Comparison of ENCODE assay signal across 1 cellular context in the genomic region with DNA sequence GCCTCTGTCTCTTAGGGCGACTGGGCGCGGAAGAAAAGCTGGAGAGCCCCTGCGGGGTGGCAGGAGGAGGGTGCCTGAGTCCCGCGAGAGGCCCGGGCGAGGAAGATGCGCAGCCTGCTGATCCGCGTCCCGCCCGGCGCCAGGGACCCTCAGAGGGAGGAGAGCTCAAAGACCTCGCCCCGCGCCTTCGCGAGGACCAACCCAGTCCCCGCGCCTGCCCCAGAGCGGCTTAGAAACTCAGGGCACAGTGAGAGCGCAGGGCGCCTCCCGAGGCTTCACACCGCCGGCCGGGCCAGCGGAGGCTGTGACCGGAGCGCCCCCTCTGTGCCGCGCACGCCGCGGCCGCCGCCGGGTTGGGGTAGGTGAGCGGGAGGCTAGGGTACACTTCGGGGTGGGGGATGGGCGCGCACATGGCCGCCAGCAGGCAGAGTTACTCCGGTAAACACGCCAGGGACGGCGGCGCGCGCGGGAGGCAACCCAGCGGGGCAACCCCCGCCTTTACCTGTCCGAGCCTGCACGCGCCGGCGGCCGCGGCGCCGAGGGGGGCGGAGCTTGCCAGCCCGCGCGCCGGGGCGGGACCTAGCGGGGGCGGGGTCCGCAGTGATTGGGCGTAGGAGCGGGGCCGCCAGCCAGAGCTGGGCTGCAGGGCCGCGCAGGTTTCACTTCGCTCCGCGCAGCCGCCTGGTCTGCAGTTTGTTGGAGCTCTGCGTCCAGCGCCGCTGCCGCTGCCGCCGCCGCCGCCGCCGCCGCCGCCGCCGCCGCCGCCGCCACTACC.
TF ChIP-seq lines count a peak whose summit lies in the region.

A gene with protein sequence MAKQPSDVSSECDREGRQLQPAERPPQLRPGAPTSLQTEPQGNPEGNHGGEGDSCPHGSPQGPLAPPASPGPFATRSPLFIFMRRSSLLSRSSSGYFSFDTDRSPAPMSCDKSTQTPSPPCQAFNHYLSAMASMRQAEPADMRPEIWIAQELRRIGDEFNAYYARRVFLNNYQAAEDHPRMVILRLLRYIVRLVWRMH (plus strand): TSS at position 662 of the 775 bp plus-strand sequence. CDS start 2,832 bp downstream, outside the sequence.

TF ChIP-seq in HepG2, 621 proteins besides CTCF, POLR2A, EP300 and RAD21 (continued from another document and continues in another):
- TF ChIP-seq ZNF180 (CRISPR knock-in tag; IDR thresholded peaks at IDR 0.05; ENCODE audit: borderline replicate concordance, low read depth) (no peak; the same call in 1 of the 2 replicates), MAF1 (CRISPR knock-in tag; IDR thresholded peaks at IDR 0.05; ENCODE audit: borderline replicate concordance) (peak; percentile 73; the same call in 1 of the 2 replicates), ATF1 (CRISPR knock-in tag; IDR thresholded peaks at IDR 0.05) (no peak), DNMT3B (CRISPR knock-in tag; conservative IDR thresholded peaks at IDR 0.05) (peak; percentile 34), ARHGAP35 (CRISPR knock-in tag; IDR thresholded peaks at IDR 0.05; ENCODE audit: borderline replicate concordance) (peak; percentile 92), TRIM24 (CRISPR knock-in tag; IDR thresholded peaks at IDR 0.05) (peak; percentile 60; the same call in 1 of the 2 replicates), CEBPB (IDR thresholded peaks at IDR 0.05; ENCODE audit: borderline replicate concordance, low read depth, low read length) (no peak), ATM (IDR thresholded peaks at IDR 0.05; ENCODE audit: borderline replicate concordance) (no peak), YEATS4 (CRISPR knock-in tag; IDR thresholded peaks at IDR 0.05; ENCODE audit: borderline replicate concordance) (peak; percentile 100), MIER2 (CRISPR knock-in tag; IDR thresholded peaks at IDR 0.05) (peak; percentile 80), HDAC1 (CRISPR knock-in tag; IDR thresholded peaks at IDR 0.05) (peak; percentile 94), ZNF326 (CRISPR knock-in tag; IDR thresholded peaks at IDR 0.05; ENCODE audit: borderline replicate concordance) (no peak), DR1 (CRISPR knock-in tag; IDR thresholded peaks at IDR 0.05) (peak; percentile 85), ZNF572 (CRISPR knock-in tag; IDR thresholded peaks at IDR 0.05) (no peak), HHEX (CRISPR knock-in tag; IDR thresholded peaks at IDR 0.05) (no peak), STAT5B (CRISPR knock-in tag; IDR thresholded peaks at IDR 0.05) (no peak), SP2 (CRISPR knock-in tag; IDR thresholded peaks at IDR 0.05) (peak; percentile 77), MEIS2 (CRISPR knock-in tag; IDR thresholded peaks at IDR 0.05) (peak; percentile 97), NR1H2 (CRISPR knock-in tag; IDR thresholded peaks at IDR 0.05; ENCODE audit: borderline replicate concordance, low read depth) (peak; percentile 95), KDM5A (IDR thresholded peaks at IDR 0.05; ENCODE audit: borderline replicate concordance, low read length) (no peak), LCORL (IDR thresholded peaks at IDR 0.05) (no peak), LCORL (CRISPR knock-in tag; IDR thresholded peaks at IDR 0.05) (peak; percentile 93), ZBTB8A (CRISPR knock-in tag; IDR thresholded peaks at IDR 0.05; ENCODE audit: borderline replicate concordance, low read depth) (peak; percentile 77; the same call in 1 of the 2 replicates), ZKSCAN1 (IDR thresholded peaks at IDR 0.05; ENCODE audit: low read length) (no peak), CBX1 (IDR thresholded peaks at IDR 0.05; ENCODE audit: low read depth) (peak; percentile 84), ZNF629 (CRISPR knock-in tag; conservative IDR thresholded peaks at IDR 0.05) (peak; percentile 6; the same call in 1 of the 2 replicates), ZFP62 (CRISPR knock-in tag; IDR thresholded peaks at IDR 0.05) (no peak), ZMYM3 (CRISPR knock-in tag; IDR thresholded peaks at IDR 0.05) (peak; percentile 36), FOXA1 (IDR thresholded peaks at IDR 0.05) (no peak), FOXA1 (CRISPR knock-in tag; IDR thresholded peaks at IDR 0.05) (peak; percentile 93), ZNF737 (CRISPR knock-in tag; IDR thresholded peaks at IDR 0.05; ENCODE audit: borderline replicate concordance) (no peak), ATF7-NPFF (CRISPR knock-in tag; IDR thresholded peaks at IDR 0.05; ENCODE audit: low read depth) (peak; percentile 98), SRY (CRISPR knock-in tag; IDR thresholded peaks at IDR 0.05) (peak; percentile 82), MED8 (CRISPR knock-in tag; IDR thresholded peaks at IDR 0.05; ENCODE audit: insufficient replicate concordance) (peak; percentile 81), YY1 (IDR thresholded peaks at IDR 0.05; ENCODE audit: insufficient read depth, insufficient replicate concordance, low read depth, low read length) (peak; percentile 87), ZNF777 (CRISPR knock-in tag; IDR thresholded peaks at IDR 0.05) (peak; percentile 79)
- TF ChIP-seq, protein P1, sequence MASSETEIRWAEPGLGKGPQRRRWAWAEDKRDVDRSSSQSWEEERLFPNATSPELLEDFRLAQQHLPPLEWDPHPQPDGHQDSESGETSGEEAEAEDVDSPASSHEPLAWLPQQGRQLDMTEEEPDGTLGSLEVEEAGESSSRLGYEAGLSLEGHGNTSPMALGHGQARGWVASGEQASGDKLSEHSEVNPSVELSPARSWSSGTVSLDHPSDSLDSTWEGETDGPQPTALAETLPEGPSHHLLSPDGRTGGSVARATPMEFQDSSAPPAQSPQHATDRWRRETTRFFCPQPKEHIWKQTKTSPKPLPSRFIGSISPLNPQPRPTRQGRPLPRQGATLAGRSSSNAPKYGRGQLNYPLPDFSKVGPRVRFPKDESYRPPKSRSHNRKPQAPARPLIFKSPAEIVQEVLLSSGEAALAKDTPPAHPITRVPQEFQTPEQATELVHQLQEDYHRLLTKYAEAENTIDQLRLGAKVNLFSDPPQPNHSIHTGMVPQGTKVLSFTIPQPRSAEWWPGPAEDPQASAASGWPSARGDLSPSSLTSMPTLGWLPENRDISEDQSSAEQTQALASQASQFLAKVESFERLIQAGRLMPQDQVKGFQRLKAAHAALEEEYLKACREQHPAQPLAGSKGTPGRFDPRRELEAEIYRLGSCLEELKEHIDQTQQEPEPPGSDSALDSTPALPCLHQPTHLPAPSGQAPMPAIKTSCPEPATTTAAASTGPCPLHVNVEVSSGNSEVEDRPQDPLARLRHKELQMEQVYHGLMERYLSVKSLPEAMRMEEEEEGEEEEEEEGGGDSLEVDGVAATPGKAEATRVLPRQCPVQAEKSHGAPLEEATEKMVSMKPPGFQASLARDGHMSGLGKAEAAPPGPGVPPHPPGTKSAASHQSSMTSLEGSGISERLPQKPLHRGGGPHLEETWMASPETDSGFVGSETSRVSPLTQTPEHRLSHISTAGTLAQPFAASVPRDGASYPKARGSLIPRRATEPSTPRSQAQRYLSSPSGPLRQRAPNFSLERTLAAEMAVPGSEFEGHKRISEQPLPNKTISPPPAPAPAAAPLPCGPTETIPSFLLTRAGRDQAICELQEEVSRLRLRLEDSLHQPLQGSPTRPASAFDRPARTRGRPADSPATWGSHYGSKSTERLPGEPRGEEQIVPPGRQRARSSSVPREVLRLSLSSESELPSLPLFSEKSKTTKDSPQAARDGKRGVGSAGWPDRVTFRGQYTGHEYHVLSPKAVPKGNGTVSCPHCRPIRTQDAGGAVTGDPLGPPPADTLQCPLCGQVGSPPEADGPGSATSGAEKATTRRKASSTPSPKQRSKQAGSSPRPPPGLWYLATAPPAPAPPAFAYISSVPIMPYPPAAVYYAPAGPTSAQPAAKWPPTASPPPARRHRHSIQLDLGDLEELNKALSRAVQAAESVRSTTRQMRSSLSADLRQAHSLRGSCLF (CRISPR knock-in tag; IDR thresholded peaks at IDR 0.05; ENCODE audit: borderline replicate concordance) = no peak
- TF ChIP-seq, protein P2, sequence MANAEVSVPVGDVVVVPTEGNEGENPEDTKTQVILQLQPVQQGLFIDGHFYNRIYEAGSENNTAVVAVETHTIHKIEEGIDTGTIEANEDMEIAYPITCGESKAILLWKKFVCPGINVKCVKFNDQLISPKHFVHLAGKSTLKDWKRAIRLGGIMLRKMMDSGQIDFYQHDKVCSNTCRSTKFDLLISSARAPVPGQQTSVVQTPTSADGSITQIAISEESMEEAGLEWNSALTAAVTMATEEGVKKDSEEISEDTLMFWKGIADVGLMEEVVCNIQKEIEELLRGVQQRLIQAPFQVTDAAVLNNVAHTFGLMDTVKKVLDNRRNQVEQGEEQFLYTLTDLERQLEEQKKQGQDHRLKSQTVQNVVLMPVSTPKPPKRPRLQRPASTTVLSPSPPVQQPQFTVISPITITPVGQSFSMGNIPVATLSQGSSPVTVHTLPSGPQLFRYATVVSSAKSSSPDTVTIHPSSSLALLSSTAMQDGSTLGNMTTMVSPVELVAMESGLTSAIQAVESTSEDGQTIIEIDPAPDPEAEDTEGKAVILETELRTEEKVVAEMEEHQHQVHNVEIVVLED (CRISPR knock-in tag; IDR thresholded peaks at IDR 0.05; ENCODE audit: borderline replicate concordance) = peak; percentile 89
- TF ChIP-seq, protein P3, sequence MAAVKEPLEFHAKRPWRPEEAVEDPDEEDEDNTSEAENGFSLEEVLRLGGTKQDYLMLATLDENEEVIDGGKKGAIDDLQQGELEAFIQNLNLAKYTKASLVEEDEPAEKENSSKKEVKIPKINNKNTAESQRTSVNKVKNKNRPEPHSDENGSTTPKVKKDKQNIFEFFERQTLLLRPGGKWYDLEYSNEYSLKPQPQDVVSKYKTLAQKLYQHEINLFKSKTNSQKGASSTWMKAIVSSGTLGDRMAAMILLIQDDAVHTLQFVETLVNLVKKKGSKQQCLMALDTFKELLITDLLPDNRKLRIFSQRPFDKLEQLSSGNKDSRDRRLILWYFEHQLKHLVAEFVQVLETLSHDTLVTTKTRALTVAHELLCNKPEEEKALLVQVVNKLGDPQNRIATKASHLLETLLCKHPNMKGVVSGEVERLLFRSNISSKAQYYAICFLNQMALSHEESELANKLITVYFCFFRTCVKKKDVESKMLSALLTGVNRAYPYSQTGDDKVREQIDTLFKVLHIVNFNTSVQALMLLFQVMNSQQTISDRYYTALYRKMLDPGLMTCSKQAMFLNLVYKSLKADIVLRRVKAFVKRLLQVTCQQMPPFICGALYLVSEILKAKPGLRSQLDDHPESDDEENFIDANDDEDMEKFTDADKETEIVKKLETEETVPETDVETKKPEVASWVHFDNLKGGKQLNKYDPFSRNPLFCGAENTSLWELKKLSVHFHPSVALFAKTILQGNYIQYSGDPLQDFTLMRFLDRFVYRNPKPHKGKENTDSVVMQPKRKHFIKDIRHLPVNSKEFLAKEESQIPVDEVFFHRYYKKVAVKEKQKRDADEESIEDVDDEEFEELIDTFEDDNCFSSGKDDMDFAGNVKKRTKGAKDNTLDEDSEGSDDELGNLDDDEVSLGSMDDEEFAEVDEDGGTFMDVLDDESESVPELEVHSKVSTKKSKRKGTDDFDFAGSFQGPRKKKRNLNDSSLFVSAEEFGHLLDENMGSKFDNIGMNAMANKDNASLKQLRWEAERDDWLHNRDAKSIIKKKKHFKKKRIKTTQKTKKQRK (IDR thresholded peaks at IDR 0.05; ENCODE audit: low read length) = no peak
- TF ChIP-seq, protein P4, sequence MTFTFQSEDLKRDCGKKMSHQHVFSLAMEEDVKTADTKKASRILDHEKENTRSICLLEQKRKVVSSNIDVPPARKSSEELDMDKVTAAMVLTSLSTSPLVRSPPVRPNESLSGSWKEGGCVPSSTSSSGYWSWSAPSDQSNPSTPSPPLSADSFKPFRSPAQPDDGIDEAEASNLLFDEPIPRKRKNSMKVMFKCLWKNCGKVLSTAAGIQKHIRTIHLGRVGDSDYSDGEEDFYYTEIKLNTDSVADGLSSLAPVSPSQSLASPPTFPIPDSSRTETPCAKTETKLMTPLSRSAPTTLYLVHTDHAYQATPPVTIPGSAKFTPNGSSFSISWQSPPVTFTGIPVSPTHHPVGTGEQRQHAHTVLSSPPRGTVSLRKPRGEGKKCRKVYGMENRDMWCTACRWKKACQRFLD (CRISPR knock-in tag; IDR thresholded peaks at IDR 0.05; ENCODE audit: borderline replicate concordance) = peak; percentile 90; the same call in 1 of the 2 replicates
- TF ChIP-seq, protein P5, sequence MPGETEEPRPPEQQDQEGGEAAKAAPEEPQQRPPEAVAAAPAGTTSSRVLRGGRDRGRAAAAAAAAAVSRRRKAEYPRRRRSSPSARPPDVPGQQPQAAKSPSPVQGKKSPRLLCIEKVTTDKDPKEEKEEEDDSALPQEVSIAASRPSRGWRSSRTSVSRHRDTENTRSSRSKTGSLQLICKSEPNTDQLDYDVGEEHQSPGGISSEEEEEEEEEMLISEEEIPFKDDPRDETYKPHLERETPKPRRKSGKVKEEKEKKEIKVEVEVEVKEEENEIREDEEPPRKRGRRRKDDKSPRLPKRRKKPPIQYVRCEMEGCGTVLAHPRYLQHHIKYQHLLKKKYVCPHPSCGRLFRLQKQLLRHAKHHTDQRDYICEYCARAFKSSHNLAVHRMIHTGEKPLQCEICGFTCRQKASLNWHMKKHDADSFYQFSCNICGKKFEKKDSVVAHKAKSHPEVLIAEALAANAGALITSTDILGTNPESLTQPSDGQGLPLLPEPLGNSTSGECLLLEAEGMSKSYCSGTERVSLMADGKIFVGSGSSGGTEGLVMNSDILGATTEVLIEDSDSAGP (CRISPR knock-in tag; IDR thresholded peaks at IDR 0.05; ENCODE audit: borderline replicate concordance) = peak; percentile 93
- TF ChIP-seq, protein P6, sequence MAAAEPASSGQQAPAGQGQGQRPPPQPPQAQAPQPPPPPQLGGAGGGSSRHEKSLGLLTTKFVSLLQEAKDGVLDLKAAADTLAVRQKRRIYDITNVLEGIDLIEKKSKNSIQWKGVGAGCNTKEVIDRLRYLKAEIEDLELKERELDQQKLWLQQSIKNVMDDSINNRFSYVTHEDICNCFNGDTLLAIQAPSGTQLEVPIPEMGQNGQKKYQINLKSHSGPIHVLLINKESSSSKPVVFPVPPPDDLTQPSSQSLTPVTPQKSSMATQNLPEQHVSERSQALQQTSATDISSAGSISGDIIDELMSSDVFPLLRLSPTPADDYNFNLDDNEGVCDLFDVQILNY (CRISPR knock-in tag; conservative IDR thresholded peaks at IDR 0.05) = peak; percentile 64
- TF ChIP-seq, protein P7, sequence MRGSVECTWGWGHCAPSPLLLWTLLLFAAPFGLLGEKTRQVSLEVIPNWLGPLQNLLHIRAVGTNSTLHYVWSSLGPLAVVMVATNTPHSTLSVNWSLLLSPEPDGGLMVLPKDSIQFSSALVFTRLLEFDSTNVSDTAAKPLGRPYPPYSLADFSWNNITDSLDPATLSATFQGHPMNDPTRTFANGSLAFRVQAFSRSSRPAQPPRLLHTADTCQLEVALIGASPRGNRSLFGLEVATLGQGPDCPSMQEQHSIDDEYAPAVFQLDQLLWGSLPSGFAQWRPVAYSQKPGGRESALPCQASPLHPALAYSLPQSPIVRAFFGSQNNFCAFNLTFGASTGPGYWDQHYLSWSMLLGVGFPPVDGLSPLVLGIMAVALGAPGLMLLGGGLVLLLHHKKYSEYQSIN (CRISPR knock-in tag; IDR thresholded peaks at IDR 0.05; ENCODE audit: borderline replicate concordance) = no peak
- TF ChIP-seq, protein P8, sequence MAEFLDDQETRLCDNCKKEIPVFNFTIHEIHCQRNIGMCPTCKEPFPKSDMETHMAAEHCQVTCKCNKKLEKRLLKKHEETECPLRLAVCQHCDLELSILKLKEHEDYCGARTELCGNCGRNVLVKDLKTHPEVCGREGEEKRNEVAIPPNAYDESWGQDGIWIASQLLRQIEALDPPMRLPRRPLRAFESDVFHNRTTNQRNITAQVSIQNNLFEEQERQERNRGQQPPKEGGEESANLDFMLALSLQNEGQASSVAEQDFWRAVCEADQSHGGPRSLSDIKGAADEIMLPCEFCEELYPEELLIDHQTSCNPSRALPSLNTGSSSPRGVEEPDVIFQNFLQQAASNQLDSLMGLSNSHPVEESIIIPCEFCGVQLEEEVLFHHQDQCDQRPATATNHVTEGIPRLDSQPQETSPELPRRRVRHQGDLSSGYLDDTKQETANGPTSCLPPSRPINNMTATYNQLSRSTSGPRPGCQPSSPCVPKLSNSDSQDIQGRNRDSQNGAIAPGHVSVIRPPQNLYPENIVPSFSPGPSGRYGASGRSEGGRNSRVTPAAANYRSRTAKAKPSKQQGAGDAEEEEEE (CRISPR knock-in tag; IDR thresholded peaks at IDR 0.05; ENCODE audit: borderline replicate concordance) = no peak; the same call in 1 of the 2 replicates
